ENCODE assay signal across 1 cellular context in the genomic region with DNA sequence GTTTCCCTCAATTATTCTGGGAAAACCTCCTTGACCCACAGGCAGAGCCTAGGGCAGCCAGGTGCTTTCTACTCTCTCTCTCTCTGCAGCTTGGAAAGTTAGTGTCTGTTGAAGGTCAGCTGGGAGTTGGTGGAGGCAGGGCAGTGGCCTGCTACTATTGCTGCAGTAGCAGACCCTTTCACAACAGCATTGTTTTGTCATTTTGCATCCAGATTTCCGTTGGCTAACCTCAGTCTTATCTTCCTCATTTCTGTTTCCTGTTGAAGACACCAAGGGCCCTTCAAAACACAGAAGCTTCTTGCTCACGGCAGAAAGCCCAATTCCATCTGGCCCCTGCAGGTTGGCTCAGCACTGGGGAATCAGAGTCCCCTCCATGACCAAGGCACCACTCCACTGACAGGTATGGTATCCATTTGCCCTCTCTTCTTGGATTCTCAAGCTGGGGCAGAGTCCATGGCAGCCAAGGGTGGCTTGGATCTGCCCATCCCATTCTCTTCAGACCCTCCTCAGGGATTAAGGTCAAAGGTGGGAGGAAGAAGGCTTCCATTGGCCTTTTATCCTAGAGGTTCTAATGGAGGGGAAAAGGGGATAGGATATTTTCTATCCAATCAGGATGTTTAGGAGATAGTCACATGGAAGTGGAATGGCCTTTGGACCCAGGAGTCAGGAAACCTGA.
TF ChIP-seq lines count a peak whose summit lies in the region.

No MANE protein-coding gene starts in this region.

TF ChIP-seq in K562, 482 proteins besides CTCF, POLR2A, EP300 and RAD21 (continued from another document and continues in another):
- TF ChIP-seq, protein P1, sequence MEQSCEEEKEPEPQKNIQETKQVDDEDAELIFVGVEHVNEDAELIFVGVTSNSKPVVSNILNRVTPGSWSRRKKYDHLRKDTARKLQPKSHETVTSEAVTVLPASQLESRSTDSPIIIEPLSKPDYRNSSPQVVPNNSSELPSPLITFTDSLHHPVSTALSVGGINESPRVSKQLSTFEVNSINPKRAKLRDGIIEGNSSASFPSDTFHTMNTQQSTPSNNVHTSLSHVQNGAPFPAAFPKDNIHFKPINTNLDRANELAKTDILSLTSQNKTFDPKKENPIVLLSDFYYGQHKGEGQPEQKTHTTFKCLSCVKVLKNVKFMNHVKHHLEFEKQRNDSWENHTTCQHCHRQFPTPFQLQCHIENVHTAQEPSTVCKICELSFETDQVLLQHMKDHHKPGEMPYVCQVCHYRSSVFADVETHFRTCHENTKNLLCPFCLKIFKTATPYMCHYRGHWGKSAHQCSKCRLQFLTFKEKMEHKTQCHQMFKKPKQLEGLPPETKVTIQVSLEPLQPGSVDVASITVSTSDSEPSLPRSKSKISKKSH (CRISPR knock-in tag; IDR thresholded peaks at IDR 0.05), result no peak
- TF ChIP-seq SUPT5H (IDR thresholded peaks at IDR 0.05) (peak; percentile 77), KAT8 (IDR thresholded peaks at IDR 0.05; ENCODE audit: low read depth) (no peak), NFE2L1 (tag; IDR thresholded peaks at IDR 0.05; ENCODE audit: borderline replicate concordance, low read depth) (no peak), ETV1 (tag; conservative IDR thresholded peaks at IDR 0.05; ENCODE audit: low read depth) (peak; percentile 98), ZNF124 (CRISPR knock-in tag; IDR thresholded peaks at IDR 0.05) (no peak), ADNP (tag; IDR thresholded peaks at IDR 0.05) (no peak), ETV5 (CRISPR knock-in tag; IDR thresholded peaks at IDR 0.05; ENCODE audit: low read depth) (peak; percentile 99), JUN (IDR thresholded peaks at IDR 0.05; ENCODE audit: borderline replicate concordance, low read depth, low read length) (peak; percentile 33; the same call in 1 of the 2 replicates), JUN (CRISPR knock-in tag; IDR thresholded peaks at IDR 0.05; ENCODE audit: borderline replicate concordance) (no peak), ESRRA (IDR thresholded peaks at IDR 0.05; ENCODE audit: borderline replicate concordance, low read depth) (peak; percentile 87), FOXA3 (CRISPR knock-in tag; conservative IDR thresholded peaks at IDR 0.05 in 1 of 2, IDR thresholded peaks at IDR 0.05 in 1 of 2) (no peak), SMAD2 (IDR thresholded peaks at IDR 0.05; ENCODE audit: low read depth, low read length) (no peak), EWSR1 (IDR thresholded peaks at IDR 0.05; ENCODE audit: borderline replicate concordance, low read depth, partially characterized antibody) (no peak), MTA2 (IDR thresholded peaks at IDR 0.05; ENCODE audit: low read depth) (peak; percentile 41), ERF (CRISPR knock-in tag; IDR thresholded peaks at IDR 0.05) (no peak), POU5F1 (IDR thresholded peaks at IDR 0.05; ENCODE audit: borderline replicate concordance, low read depth, low read length, partially characterized antibody) (no peak), ZNF12 (CRISPR knock-in tag; IDR thresholded peaks at IDR 0.05) (no peak), ZNF445 (CRISPR knock-in tag; IDR thresholded peaks at IDR 0.05; ENCODE audit: low read depth) (no peak), PHB2 (IDR thresholded peaks at IDR 0.05; ENCODE audit: low read depth) (no peak), IFI16 (CRISPR knock-in tag; IDR thresholded peaks at IDR 0.05) (no peak), SMARCB1 (IDR thresholded peaks at IDR 0.05; ENCODE audit: insufficient read length, low read depth) (no peak), ZNF197 (CRISPR knock-in tag; IDR thresholded peaks at IDR 0.05; ENCODE audit: low read depth) (peak; percentile 64), TCFL5 (CRISPR knock-in tag; conservative IDR thresholded peaks at IDR 0.05) (no peak), DIDO1 (tag; IDR thresholded peaks at IDR 0.05; ENCODE audit: low read depth) (no peak), POLR3A (IDR thresholded peaks at IDR 0.05; ENCODE audit: borderline replicate concordance, extremely low read depth, insufficient read depth, insufficient read length) (no peak), WHSC1 (IDR thresholded peaks at IDR 0.05; ENCODE audit: low read length) (no peak), JUND (IDR thresholded peaks at IDR 0.05; ENCODE audit: borderline replicate concordance, low read depth, low read length) (peak; percentile 53; the same call in 1 of the 2 replicates), JUND (tag; IDR thresholded peaks at IDR 0.05; ENCODE audit: borderline replicate concordance, low read depth, low read length) (peak; percentile 46; the same call in 1 of the 3 replicates), ZNF175 (CRISPR knock-in tag; IDR thresholded peaks at IDR 0.05; ENCODE audit: low read depth) (peak; percentile 82), ZNF217 (CRISPR knock-in tag; IDR thresholded peaks at IDR 0.05) (no peak), NFIC (IDR thresholded peaks at IDR 0.05) (peak; percentile 54; the same call in 1 of the 2 replicates), SMAD1 (IDR thresholded peaks at IDR 0.05; ENCODE audit: low read depth, low read length, partially characterized antibody) (no peak), CREB1 (IDR thresholded peaks at IDR 0.05) (no peak), CREB1 (CRISPR knock-in tag; IDR thresholded peaks at IDR 0.05) (no peak), ZFPM2 (CRISPR knock-in tag; IDR thresholded peaks at IDR 0.05) (no peak), LCOR (CRISPR knock-in tag; IDR thresholded peaks at IDR 0.05) (peak; percentile 96), NEUROD1 (IDR thresholded peaks at IDR 0.05; ENCODE audit: borderline replicate concordance, low read depth, low read length, partially characterized antibody) (peak; percentile 60), TSC22D4 (tag; IDR thresholded peaks at IDR 0.05) (no peak), CCNT2 (IDR thresholded peaks at IDR 0.05; ENCODE audit: borderline replicate concordance, extremely low read depth, insufficient read length, low read depth, low read length) (peak; percentile 69), ZNF778 (CRISPR knock-in tag; IDR thresholded peaks at IDR 0.05) (no peak), TAL1 (IDR thresholded peaks at IDR 0.05) (peak; percentile 64; the same call in 1 of the 2 replicates)
- TF ChIP-seq, protein P2, sequence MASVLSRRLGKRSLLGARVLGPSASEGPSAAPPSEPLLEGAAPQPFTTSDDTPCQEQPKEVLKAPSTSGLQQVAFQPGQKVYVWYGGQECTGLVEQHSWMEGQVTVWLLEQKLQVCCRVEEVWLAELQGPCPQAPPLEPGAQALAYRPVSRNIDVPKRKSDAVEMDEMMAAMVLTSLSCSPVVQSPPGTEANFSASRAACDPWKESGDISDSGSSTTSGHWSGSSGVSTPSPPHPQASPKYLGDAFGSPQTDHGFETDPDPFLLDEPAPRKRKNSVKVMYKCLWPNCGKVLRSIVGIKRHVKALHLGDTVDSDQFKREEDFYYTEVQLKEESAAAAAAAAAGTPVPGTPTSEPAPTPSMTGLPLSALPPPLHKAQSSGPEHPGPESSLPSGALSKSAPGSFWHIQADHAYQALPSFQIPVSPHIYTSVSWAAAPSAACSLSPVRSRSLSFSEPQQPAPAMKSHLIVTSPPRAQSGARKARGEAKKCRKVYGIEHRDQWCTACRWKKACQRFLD (CRISPR knock-in tag; IDR thresholded peaks at IDR 0.05), result peak; percentile 80
- TF ChIP-seq, protein P3, sequence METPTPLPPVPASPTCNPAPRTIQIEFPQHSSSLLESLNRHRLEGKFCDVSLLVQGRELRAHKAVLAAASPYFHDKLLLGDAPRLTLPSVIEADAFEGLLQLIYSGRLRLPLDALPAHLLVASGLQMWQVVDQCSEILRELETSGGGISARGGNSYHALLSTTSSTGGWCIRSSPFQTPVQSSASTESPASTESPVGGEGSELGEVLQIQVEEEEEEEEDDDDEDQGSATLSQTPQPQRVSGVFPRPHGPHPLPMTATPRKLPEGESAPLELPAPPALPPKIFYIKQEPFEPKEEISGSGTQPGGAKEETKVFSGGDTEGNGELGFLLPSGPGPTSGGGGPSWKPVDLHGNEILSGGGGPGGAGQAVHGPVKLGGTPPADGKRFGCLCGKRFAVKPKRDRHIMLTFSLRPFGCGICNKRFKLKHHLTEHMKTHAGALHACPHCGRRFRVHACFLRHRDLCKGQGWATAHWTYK (CRISPR knock-in tag; IDR thresholded peaks at IDR 0.05), result no peak
- TF ChIP-seq, protein P4, sequence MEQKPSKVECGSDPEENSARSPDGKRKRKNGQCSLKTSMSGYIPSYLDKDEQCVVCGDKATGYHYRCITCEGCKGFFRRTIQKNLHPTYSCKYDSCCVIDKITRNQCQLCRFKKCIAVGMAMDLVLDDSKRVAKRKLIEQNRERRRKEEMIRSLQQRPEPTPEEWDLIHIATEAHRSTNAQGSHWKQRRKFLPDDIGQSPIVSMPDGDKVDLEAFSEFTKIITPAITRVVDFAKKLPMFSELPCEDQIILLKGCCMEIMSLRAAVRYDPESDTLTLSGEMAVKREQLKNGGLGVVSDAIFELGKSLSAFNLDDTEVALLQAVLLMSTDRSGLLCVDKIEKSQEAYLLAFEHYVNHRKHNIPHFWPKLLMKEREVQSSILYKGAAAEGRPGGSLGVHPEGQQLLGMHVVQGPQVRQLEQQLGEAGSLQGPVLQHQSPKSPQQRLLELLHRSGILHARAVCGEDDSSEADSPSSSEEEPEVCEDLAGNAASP (IDR thresholded peaks at IDR 0.05), result no peak
- TF ChIP-seq, protein P5, sequence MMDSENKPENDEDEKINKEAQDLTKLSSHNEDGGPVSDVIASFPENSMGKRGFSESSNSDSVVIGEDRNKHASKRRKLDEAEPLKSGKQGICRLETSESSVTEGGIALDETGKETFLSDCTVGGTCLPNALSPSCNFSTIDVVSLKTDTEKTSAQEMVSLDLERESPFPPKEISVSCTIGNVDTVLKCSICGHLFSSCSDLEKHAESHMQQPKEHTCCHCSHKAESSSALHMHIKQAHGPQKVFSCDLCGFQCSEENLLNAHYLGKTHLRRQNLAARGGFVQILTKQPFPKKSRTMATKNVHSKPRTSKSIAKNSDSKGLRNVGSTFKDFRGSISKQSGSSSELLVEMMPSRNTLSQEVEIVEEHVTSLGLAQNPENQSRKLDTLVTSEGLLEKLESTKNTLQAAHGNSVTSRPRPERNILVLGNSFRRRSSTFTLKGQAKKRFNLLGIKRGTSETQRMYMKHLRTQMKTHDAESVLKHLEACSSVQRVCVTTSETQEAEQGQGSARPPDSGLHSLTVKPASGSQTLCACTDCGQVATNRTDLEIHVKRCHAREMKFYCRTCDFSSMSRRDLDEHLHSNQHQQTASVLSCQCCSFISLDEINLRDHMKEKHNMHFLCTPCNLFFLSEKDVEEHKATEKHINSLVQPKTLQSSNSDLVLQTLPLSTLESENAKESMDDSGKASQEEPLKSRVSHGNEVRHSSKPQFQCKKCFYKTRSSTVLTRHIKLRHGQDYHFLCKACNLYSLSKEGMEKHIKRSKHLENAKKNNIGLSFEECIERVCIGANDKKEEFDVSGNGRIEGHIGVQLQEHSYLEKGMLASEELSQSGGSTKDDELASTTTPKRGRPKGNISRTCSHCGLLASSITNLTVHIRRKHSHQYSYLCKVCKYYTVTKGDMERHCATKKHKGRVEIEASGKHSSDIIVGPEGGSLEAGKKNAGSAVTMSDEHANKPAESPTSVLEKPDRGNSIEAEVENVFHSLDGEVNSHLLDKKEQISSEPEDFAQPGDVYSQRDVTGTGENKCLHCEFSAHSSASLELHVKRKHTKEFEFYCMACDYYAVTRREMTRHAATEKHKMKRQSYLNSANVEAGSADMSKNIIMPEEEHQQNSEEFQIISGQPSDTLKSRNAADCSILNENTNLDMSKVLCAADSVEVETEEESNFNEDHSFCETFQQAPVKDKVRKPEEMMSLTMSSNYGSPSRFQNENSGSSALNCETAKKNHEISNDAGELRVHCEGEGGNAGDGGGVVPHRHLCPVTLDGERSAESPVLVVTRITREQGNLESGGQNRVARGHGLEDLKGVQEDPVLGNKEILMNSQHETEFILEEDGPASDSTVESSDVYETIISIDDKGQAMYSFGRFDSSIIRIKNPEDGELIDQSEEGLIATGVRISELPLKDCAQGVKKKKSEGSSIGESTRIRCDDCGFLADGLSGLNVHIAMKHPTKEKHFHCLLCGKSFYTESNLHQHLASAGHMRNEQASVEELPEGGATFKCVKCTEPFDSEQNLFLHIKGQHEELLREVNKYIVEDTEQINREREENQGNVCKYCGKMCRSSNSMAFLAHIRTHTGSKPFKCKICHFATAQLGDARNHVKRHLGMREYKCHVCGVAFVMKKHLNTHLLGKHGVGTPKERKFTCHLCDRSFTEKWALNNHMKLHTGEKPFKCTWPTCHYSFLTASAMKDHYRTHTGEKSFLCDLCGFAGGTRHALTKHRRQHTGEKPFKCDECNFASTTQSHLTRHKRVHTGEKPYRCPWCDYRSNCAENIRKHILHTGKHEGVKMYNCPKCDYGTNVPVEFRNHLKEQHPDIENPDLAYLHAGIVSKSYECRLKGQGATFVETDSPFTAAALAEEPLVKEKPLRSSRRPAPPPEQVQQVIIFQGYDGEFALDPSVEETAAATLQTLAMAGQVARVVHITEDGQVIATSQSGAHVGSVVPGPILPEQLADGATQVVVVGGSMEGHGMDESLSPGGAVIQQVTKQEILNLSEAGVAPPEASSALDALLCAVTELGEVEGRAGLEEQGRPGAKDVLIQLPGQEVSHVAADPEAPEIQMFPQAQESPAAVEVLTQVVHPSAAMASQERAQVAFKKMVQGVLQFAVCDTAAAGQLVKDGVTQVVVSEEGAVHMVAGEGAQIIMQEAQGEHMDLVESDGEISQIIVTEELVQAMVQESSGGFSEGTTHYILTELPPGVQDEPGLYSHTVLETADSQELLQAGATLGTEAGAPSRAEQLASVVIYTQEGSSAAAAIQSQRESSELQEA (IDR thresholded peaks at IDR 0.05; ENCODE audit: low read depth), result no peak
- TF ChIP-seq, protein P6, sequence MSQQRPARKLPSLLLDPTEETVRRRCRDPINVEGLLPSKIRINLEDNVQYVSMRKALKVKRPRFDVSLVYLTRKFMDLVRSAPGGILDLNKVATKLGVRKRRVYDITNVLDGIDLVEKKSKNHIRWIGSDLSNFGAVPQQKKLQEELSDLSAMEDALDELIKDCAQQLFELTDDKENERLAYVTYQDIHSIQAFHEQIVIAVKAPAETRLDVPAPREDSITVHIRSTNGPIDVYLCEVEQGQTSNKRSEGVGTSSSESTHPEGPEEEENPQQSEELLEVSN (IDR thresholded peaks at IDR 0.05; ENCODE audit: borderline replicate concordance in 1 of 2, extremely low read depth in 1 of 2, insufficient read depth in 1 of 2, insufficient read length in 1 of 2, low read depth in 1 of 2, low read length in 1 of 2, poor library complexity in 1 of 2, severe bottlenecking in 1 of 2), result no peak
- TF ChIP-seq, protein P7, sequence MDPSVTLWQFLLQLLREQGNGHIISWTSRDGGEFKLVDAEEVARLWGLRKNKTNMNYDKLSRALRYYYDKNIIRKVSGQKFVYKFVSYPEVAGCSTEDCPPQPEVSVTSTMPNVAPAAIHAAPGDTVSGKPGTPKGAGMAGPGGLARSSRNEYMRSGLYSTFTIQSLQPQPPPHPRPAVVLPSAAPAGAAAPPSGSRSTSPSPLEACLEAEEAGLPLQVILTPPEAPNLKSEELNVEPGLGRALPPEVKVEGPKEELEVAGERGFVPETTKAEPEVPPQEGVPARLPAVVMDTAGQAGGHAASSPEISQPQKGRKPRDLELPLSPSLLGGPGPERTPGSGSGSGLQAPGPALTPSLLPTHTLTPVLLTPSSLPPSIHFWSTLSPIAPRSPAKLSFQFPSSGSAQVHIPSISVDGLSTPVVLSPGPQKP (CRISPR knock-in tag; IDR thresholded peaks at IDR 0.05), result no peak
- TF ChIP-seq, protein P8, sequence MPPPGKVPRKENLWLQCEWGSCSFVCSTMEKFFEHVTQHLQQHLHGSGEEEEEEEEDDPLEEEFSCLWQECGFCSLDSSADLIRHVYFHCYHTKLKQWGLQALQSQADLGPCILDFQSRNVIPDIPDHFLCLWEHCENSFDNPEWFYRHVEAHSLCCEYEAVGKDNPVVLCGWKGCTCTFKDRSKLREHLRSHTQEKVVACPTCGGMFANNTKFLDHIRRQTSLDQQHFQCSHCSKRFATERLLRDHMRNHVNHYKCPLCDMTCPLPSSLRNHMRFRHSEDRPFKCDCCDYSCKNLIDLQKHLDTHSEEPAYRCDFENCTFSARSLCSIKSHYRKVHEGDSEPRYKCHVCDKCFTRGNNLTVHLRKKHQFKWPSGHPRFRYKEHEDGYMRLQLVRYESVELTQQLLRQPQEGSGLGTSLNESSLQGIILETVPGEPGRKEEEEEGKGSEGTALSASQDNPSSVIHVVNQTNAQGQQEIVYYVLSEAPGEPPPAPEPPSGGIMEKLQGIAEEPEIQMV (tag; conservative IDR thresholded peaks at IDR 0.05; ENCODE audit: low read depth), result no peak
